Comparison of ENCODE assay signal across 13 cellular contexts in genomic region chr17:38850374-38850773, GRCh38. TPM values are rescaled to one million over a fixed set of nuclear protein-coding genes. Genes with fewer than 3 reads are reported as not detected.
A peak's percentile ranks its signal among the peaks of the same experiment; 100 is the strongest.
DNase-seq lines count a peak whose midpoint lies in the region; ATAC-seq, FAIRE-seq and TF ChIP-seq lines count a peak whose summit lies in the region.
"Had no signal": no experiment of that assay in that cellular context is flagged by ENCODE, and none has a peak within 500 bp of the region (broad histone marks: within the 10 kb centered on the region; RNA-seq: fewer than 3 reads in every experiment).

No MANE protein-coding gene starts in this region.

- H3K4me1 ChIP-seq in HepG2 (ENCODE audit: insufficient read depth, low read length) (peaks cover 48% of the 10 kb centered on the region), right lobe of liver (peaks cover 0 to 22% (median 3%) of the 10 kb centered on the region in 4 donors), hepatocyte (ENCODE audit: insufficient read depth) (peaks cover 15% of the 10 kb centered on the region)

- no peak for DNase-seq in HepG2 (ENCODE audit: low spot score)
- DNase-seq in right lobe of liver, result no peak
- no peak for DNase-seq in WTC11 (ENCODE audit: low spot score)
- DNase-seq in hepatocyte (ENCODE audit: low spot score), result no peak
- no peak for DNase-seq in stimulated activated naive CD8-positive, alpha-beta T cell treated with anti-CD3 and anti-CD28 coated beads, Interleukin-15, amount 100 ng/mL, for 72 hours
- no peak for DNase-seq in activated CD4-positive, CD25-positive, alpha-beta regulatory T cell (lab: John Stamatoyannopoulos, UW)
- DNase-seq in NCI-H69 (lab: John Stamatoyannopoulos, UW), result no peak
- DNase-seq in left lobe of liver (ENCODE audit: low spot score), result no peak
- DNase-seq: colonic mucosa, heart right ventricle, SW 1271 had no signal

- no peak for ATAC-seq in HepG2
- no peak for ATAC-seq in right lobe of liver
- no peak for ATAC-seq in WTC11
- ATAC-seq in stimulated activated naive CD8-positive, alpha-beta T cell treated with anti-CD3 and anti-CD28 coated beads, Interleukin-15, amount 100 ng/mL, for 72 hours, result no peak
- no peak for ATAC-seq in left lobe of liver
- ATAC-seq: heart right ventricle had no signal

- H3K9ac ChIP-seq in HepG2 (ENCODE audit: insufficient read depth, low read depth, low read length), result peak overlapping the region; percentile 15; the same call in 1 of the 2 replicates

- CTCF ChIA-PET in HepG2 (lab: Yijun Ruan, JAX; ENCODE audit: low intra/inter-chr PET ratio, low total read pairs) (no interaction called here), WTC11 (lab: Charles Lee) (no interaction called here)

- H3K4me3 ChIP-seq in HepG2 (replicated peaks in 1 of 3; ENCODE audit: insufficient read depth in 1 of 3, low read depth in 2 of 3, low read length in 3 of 3) (no peak overlapping the region), right lobe of liver (no peak overlapping the region), hepatocyte (no peak overlapping the region)
- H3K4me3 ChIP-seq: colonic mucosa, thoracic aorta had no signal

- H3K9me3 ChIP-seq in HepG2 (ENCODE audit: low read length), result no peaks in the 10 kb centered on the region
- no peaks in the 10 kb centered on the region for H3K9me3 ChIP-seq in right lobe of liver
- no peaks in the 10 kb centered on the region for H3K9me3 ChIP-seq in hepatocyte (ENCODE audit: low read depth)
- H3K9me3 ChIP-seq: colonic mucosa, heart right ventricle, thoracic aorta had no signal

- POLR2A ChIA-PET in HepG2 (lab: Yijun Ruan, JAX) (interaction anchor here (0.6 to 4.5 kb wide), 2 partner anchors 25 to 104 kb away, joined by 3 to 50 read pairs; partner anchors contain the start of gene CWC25), WTC11 (lab: Charles Lee) (interaction anchor here (1.8 kb wide), 1 partner anchor 72 kb away, joined by 4 read pairs; no protein-coding TSS in a partner anchor)

- intact Hi-C loops in HepG2 (cut with micrococcal nuclease; ENCODE audit: unreplicated experiment), result no loop called here
- intact Hi-C loops in right lobe of liver (cut with DNase I), result no loop called here

- no peaks in the 10 kb centered on the region for H3K9me2 ChIP-seq in hepatocyte (replicated peaks; ENCODE audit: insufficient read depth)

- H2AFZ ChIP-seq in HepG2 (ENCODE audit: low read length) (no peak overlapping the region), hepatocyte (no peak overlapping the region)

- H3K36me3 ChIP-seq in HepG2 (replicated peaks in 1 of 2; ENCODE audit: control insufficient read depth in 1 of 2, insufficient read depth in 2 of 2, low read length in 2 of 2) (peaks cover 18 to 45% of the 10 kb centered on the region in 2 experiments), right lobe of liver (peaks cover 0 to 53% (median 27%) of the 10 kb centered on the region in 4 donors), hepatocyte (replicated peaks; ENCODE audit: insufficient read depth, low read depth) (no peaks in the 10 kb centered on the region)

- peak overlapping the region; percentile 99 for H3K4me3 Mint-ChIP-seq in WTC11
- peak overlapping the region; percentile 93 to 99 for H3K4me3 Mint-ChIP-seq in stimulated activated naive CD8-positive, alpha-beta T cell treated with anti-CD3 and anti-CD28 coated beads, Interleukin-15, amount 100 ng/mL, for 72 hours
- H3K4me3 Mint-ChIP-seq: CD14-positive monocyte had no signal

- in situ Hi-C loops in HepG2 (cut with HindIII; ENCODE audit: extremely low pct_ligation_motif_present, low pct_unique_long_range_greater_than_20kb), result no loop called here

- H3K27ac ChIP-seq in HepG2 (ENCODE audit: extremely low read length, insufficient read depth, low read length) (no peak overlapping the region), right lobe of liver (no peak overlapping the region), hepatocyte (no peak overlapping the region)
- H3K27ac ChIP-seq: colonic mucosa, thoracic aorta had no signal

- TF ChIP-seq POLR2A in HepG2 (IDR thresholded peaks at IDR 0.05; ENCODE audit: insufficient read depth in 1 of 2, low read depth in 2 of 2, low read length in 2 of 2), result peak in 1 of 2 experiments; percentile 49; a peak in 2 of 4 replicates
- TF ChIP-seq POLR2A in right lobe of liver (IDR thresholded peaks at IDR 0.05), result no peak

- H4K20me1 ChIP-seq in HepG2 (ENCODE audit: insufficient read depth, low read length) (peaks cover 54% of the 10 kb centered on the region), hepatocyte (ENCODE audit: insufficient read depth, poor library complexity, severe bottlenecking) (peaks cover 27% of the 10 kb centered on the region)

- BruUV-seq in HepG2 (replicated peaks; lab: Mats Ljungman, UMichigan), result no TSS peak

- no peak for TF ChIP-seq CTCF in HepG2 (CRISPR knock-in tag; IDR thresholded peaks at IDR 0.05)
- TF ChIP-seq CTCF in right lobe of liver (IDR thresholded peaks at IDR 0.05), result no peak
- no peak for TF ChIP-seq CTCF in WTC11 (IDR thresholded peaks at IDR 0.05)
- no peak for TF ChIP-seq CTCF in hepatocyte (IDR thresholded peaks at IDR 0.05; ENCODE audit: poor library complexity)

- H3K9me3 Mint-ChIP-seq in WTC11, result no peaks in the 10 kb centered on the region
- H3K9me3 Mint-ChIP-seq in stimulated activated naive CD8-positive, alpha-beta T cell treated with anti-CD3 and anti-CD28 coated beads, Interleukin-15, amount 100 ng/mL, for 72 hours, result no peaks in the 10 kb centered on the region

- peaks cover 32% of the 10 kb centered on the region for H3K4me1 Mint-ChIP-seq in WTC11
- H3K4me1 Mint-ChIP-seq in stimulated activated naive CD8-positive, alpha-beta T cell treated with anti-CD3 and anti-CD28 coated beads, Interleukin-15, amount 100 ng/mL, for 72 hours, result peaks cover 50% of the 10 kb centered on the region

- peaks cover 60% of the 10 kb centered on the region for H3K36me3 Mint-ChIP-seq in WTC11

- H3K27me3 ChIP-seq in HepG2 (ENCODE audit: control insufficient read depth in 1 of 2, insufficient read depth in 2 of 2, low read length in 2 of 2) (no peaks in the 10 kb centered on the region; a peak in 1 of 5 replicates), right lobe of liver (no peaks in the 10 kb centered on the region), hepatocyte (no peaks in the 10 kb centered on the region)
- H3K27me3 ChIP-seq: colonic mucosa, heart right ventricle had no signal

- H3K4me2 ChIP-seq in HepG2 (ENCODE audit: low read depth, low read length) (peak overlapping the region; percentile 98), hepatocyte (peak overlapping the region; percentile 95)

- no peaks in the 10 kb centered on the region; the same call in 1 of the 2 replicates for H3K27me3 Mint-ChIP-seq in WTC11 (ENCODE audit: low read depth)
- H3K27me3 Mint-ChIP-seq in stimulated activated naive CD8-positive, alpha-beta T cell treated with anti-CD3 and anti-CD28 coated beads, Interleukin-15, amount 100 ng/mL, for 72 hours, result no peaks in the 10 kb centered on the region

- TF ChIP-seq EP300 in HepG2 (IDR thresholded peaks at IDR 0.05; ENCODE audit: low read depth in 2 of 2, low read length in 2 of 2), result no peak
- TF ChIP-seq EP300 in HepG2 (CRISPR knock-in tag; IDR thresholded peaks at IDR 0.05; ENCODE audit: borderline replicate concordance), result no peak

- WGBS in HepG2 (ENCODE audit: low lambda C conversion rate), result 85% methylated on average over 7 of the region's 7 CpGs
- 74% methylated on average over 7 of the region's 7 CpGs for WGBS in right lobe of liver (ENCODE audit: insufficient coverage, low coverage, low lambda C conversion rate, missing lambda C conversion rate)
- 90% methylated on average over 7 of the region's 7 CpGs for WGBS in hepatocyte (ENCODE audit: low lambda C conversion rate, missing lambda C conversion rate)

- peak overlapping the region; percentile 83 for H3K27ac Mint-ChIP-seq in WTC11
- peak overlapping the region; percentile 33 to 48 for H3K27ac Mint-ChIP-seq in stimulated activated naive CD8-positive, alpha-beta T cell treated with anti-CD3 and anti-CD28 coated beads, Interleukin-15, amount 100 ng/mL, for 72 hours

- TF ChIP-seq RAD21 in HepG2 (CRISPR knock-in tag; IDR thresholded peaks at IDR 0.05), result no peak

- peaks cover 34% of the 10 kb centered on the region for H3K79me2 ChIP-seq in HepG2 (ENCODE audit: insufficient read depth, low read length)
- peaks cover 39% of the 10 kb centered on the region for H3K79me2 ChIP-seq in hepatocyte

- FAIRE-seq in HepG2 (lab: Jason Lieb, UNC), result no peak

RNA-seq across cellular contexts. Expression of gene RPL23, which starts 3.1 kb away (rescaled TPM):
- total RNA-seq in HepG2 (2016; rRNA removed; fragmentation: Illumina TruSeq; extraction: Trizol) (2,790 and 3,298 TPM in 2 replicates), right lobe of liver (100 to 1,000 TPM; 389 to 609 (median 436) TPM), WTC11 (2021) (1,832 to 2,028 TPM (median 1,945 TPM) in 3 replicates), hepatocyte (1,384 and 1,482 TPM in 2 replicates), left lobe of liver (371 TPM)
- total RNA-seq in HepG2 (2016; cell fraction: cytosol; rRNA removed; fragmentation: Illumina TruSeq; extraction: Trizol; ENCODE audit: low read depth), result 4,051 and 4,588 TPM in 2 replicates
- total RNA-seq in HepG2 (2016; cell fraction: insoluble cytoplasmic fraction; rRNA removed; fragmentation: Illumina TruSeq; extraction: Trizol), result 2,655 and 3,446 TPM in 2 replicates
- total RNA-seq in HepG2 (2016; cell fraction: membrane; rRNA removed; fragmentation: Illumina TruSeq; extraction: Trizol), result 6,899 and 6,901 TPM in 2 replicates
- total RNA-seq in HepG2 (2016; cell fraction: nucleus; rRNA removed; fragmentation: Illumina TruSeq; extraction: Trizol), result 995 and 1,125 TPM in 2 replicates
- polyA plus RNA-seq in HepG2 (2011; rRNA removed) (4,288 and 4,860 TPM in 2 replicates), hepatocyte (479 and 491 TPM in 2 replicates)
- 4,164 and 5,084 TPM in 2 replicates for polyA plus RNA-seq in HepG2 (2011; cell fraction: cytosol; rRNA removed)
- polyA plus RNA-seq in HepG2 (2011; cell fraction: nucleus; rRNA removed), result 680 and 915 TPM in 2 replicates
- 4,457 and 5,527 TPM in 2 replicates for polyA plus RNA-seq in HepG2 (2012)
- polyA plus RNA-seq in HepG2 (2016; cell fraction: cytosol; fragmentation: Illumina TruSeq; extraction: Trizol; ENCODE audit: low read depth), result 5,325 and 6,272 TPM in 2 replicates
- polyA plus RNA-seq in HepG2 (2016; cell fraction: insoluble cytoplasmic fraction; fragmentation: Illumina TruSeq; extraction: Trizol; ENCODE audit: low read depth), result 3,877 and 3,973 TPM in 2 replicates
- 7,669 and 7,726 TPM in 2 replicates for polyA plus RNA-seq in HepG2 (2016; cell fraction: membrane; fragmentation: Illumina TruSeq; extraction: Trizol; ENCODE audit: low read depth)
- polyA plus RNA-seq in HepG2 (2016; cell fraction: nucleus; fragmentation: Illumina TruSeq; extraction: Trizol; ENCODE audit: insufficient read depth, low read depth), result 2,046 and 2,062 TPM in 2 replicates
- 223 and 322 TPM in 2 replicates for polyA minus RNA-seq in HepG2 (2011; rRNA and poly(A)+ RNA removed; ENCODE audit: low replicate concordance)
- 1,056 and 1,226 TPM in 2 replicates for polyA minus RNA-seq in HepG2 (2011; cell fraction: cytosol; rRNA and poly(A)+ RNA removed)
- polyA minus RNA-seq in HepG2 (2011; cell fraction: nucleus; rRNA and poly(A)+ RNA removed), result 292 and 362 TPM in 2 replicates

RNA-seq across cellular contexts. Expression of gene LASP1, which starts 19.5 kb away (rescaled TPM):
- 97.0 and 110 TPM in 2 replicates for total RNA-seq in HepG2 (2016; rRNA removed; fragmentation: Illumina TruSeq; extraction: Trizol)
- 9.8 and 10.1 TPM in 2 replicates for total RNA-seq in HepG2 (2016; cell fraction: cytosol; rRNA removed; fragmentation: Illumina TruSeq; extraction: Trizol; ENCODE audit: low read depth)
- 92.3 and 97.2 TPM in 2 replicates for total RNA-seq in HepG2 (2016; cell fraction: insoluble cytoplasmic fraction; rRNA removed; fragmentation: Illumina TruSeq; extraction: Trizol)
- 38.1 and 38.7 TPM in 2 replicates for total RNA-seq in HepG2 (2016; cell fraction: membrane; rRNA removed; fragmentation: Illumina TruSeq; extraction: Trizol)
- 62.5 and 68.5 TPM in 2 replicates for total RNA-seq in HepG2 (2016; cell fraction: nucleus; rRNA removed; fragmentation: Illumina TruSeq; extraction: Trizol)
- polyA plus RNA-seq in HepG2 (2011; rRNA removed), result 70.1 and 80.4 TPM in 2 replicates
- 81.9 and 127 TPM in 2 replicates for polyA plus RNA-seq in HepG2 (2011; cell fraction: cytosol; rRNA removed)
- 107 and 129 TPM in 2 replicates for polyA plus RNA-seq in HepG2 (2011; cell fraction: nucleus; rRNA removed)
- polyA plus RNA-seq in HepG2 (2012), result 82.2 and 85.9 TPM in 2 replicates
- polyA plus RNA-seq in HepG2 (2016; cell fraction: cytosol; fragmentation: Illumina TruSeq; extraction: Trizol; ENCODE audit: low read depth), result 7.2 and 8.1 TPM in 2 replicates
- 138 and 161 TPM in 2 replicates for polyA plus RNA-seq in HepG2 (2016; cell fraction: insoluble cytoplasmic fraction; fragmentation: Illumina TruSeq; extraction: Trizol; ENCODE audit: low read depth)
- polyA plus RNA-seq in HepG2 (2016; cell fraction: membrane; fragmentation: Illumina TruSeq; extraction: Trizol; ENCODE audit: low read depth), result 25.1 and 28.1 TPM in 2 replicates
- 109 and 113 TPM in 2 replicates for polyA plus RNA-seq in HepG2 (2016; cell fraction: nucleus; fragmentation: Illumina TruSeq; extraction: Trizol; ENCODE audit: insufficient read depth, low read depth)
- 136 and 189 TPM in 2 replicates for polyA minus RNA-seq in HepG2 (2011; rRNA and poly(A)+ RNA removed; ENCODE audit: low replicate concordance)
- 107 and 130 TPM in 2 replicates for polyA minus RNA-seq in HepG2 (2011; cell fraction: cytosol; rRNA and poly(A)+ RNA removed)
- 49.2 and 50.4 TPM in 2 replicates for polyA minus RNA-seq in HepG2 (2011; cell fraction: nucleus; rRNA and poly(A)+ RNA removed)
- 100 to 1,000 TPM in 2 of 6 experiments, 10 to 100 TPM in 4; 52.2 to 124 (median 84.8) TPM for total RNA-seq in right lobe of liver
- 126 to 139 TPM (median 128 TPM) in 3 replicates for total RNA-seq in WTC11 (2021)
- total RNA-seq in hepatocyte, result 214 and 238 TPM in 2 replicates
- polyA plus RNA-seq in hepatocyte, result 131 and 141 TPM in 2 replicates
- total RNA-seq in left lobe of liver, result 58.5 TPM

RNA-seq across cellular contexts. Expression of gene CWC25, which starts 25.3 kb away (rescaled TPM):
- total RNA-seq in HepG2 (2016; rRNA removed; fragmentation: Illumina TruSeq; extraction: Trizol), result 12.7 and 15.6 TPM in 2 replicates
- total RNA-seq in HepG2 (2016; cell fraction: cytosol; rRNA removed; fragmentation: Illumina TruSeq; extraction: Trizol; ENCODE audit: low read depth), result 3.7 and 5.9 TPM in 2 replicates
- total RNA-seq in HepG2 (2016; cell fraction: insoluble cytoplasmic fraction; rRNA removed; fragmentation: Illumina TruSeq; extraction: Trizol), result 12.1 and 16.1 TPM in 2 replicates
- total RNA-seq in HepG2 (2016; cell fraction: membrane; rRNA removed; fragmentation: Illumina TruSeq; extraction: Trizol), result 4.9 and 5.9 TPM in 2 replicates
- 16.2 and 16.8 TPM in 2 replicates for total RNA-seq in HepG2 (2016; cell fraction: nucleus; rRNA removed; fragmentation: Illumina TruSeq; extraction: Trizol)
- polyA plus RNA-seq in HepG2 (2011; rRNA removed), result 20.6 and 22.7 TPM in 2 replicates
- polyA plus RNA-seq in HepG2 (2011; cell fraction: cytosol; rRNA removed), result 8.0 and 10.1 TPM in 2 replicates
- 75.8 and 78.0 TPM in 2 replicates for polyA plus RNA-seq in HepG2 (2011; cell fraction: nucleus; rRNA removed)
- 13.3 and 15.9 TPM in 2 replicates for polyA plus RNA-seq in HepG2 (2012)
- 1.3 and 1.4 TPM in 2 replicates for polyA plus RNA-seq in HepG2 (2016; cell fraction: cytosol; fragmentation: Illumina TruSeq; extraction: Trizol; ENCODE audit: low read depth)
- 13.2 and 13.4 TPM in 2 replicates for polyA plus RNA-seq in HepG2 (2016; cell fraction: insoluble cytoplasmic fraction; fragmentation: Illumina TruSeq; extraction: Trizol; ENCODE audit: low read depth)
- 2.8 and 3.3 TPM in 2 replicates for polyA plus RNA-seq in HepG2 (2016; cell fraction: membrane; fragmentation: Illumina TruSeq; extraction: Trizol; ENCODE audit: low read depth)
- polyA plus RNA-seq in HepG2 (2016; cell fraction: nucleus; fragmentation: Illumina TruSeq; extraction: Trizol; ENCODE audit: insufficient read depth, low read depth), result 51.8 and 58.8 TPM in 2 replicates
- 7.6 and 11.6 TPM in 2 replicates for polyA minus RNA-seq in HepG2 (2011; rRNA and poly(A)+ RNA removed; ENCODE audit: low replicate concordance)
- polyA minus RNA-seq in HepG2 (2011; cell fraction: cytosol; rRNA and poly(A)+ RNA removed), result 3.6 and 4.1 TPM in 2 replicates
- 18.3 TPM in 2 replicates for polyA minus RNA-seq in HepG2 (2011; cell fraction: nucleus; rRNA and poly(A)+ RNA removed)
- total RNA-seq in right lobe of liver, result 10 to 100 TPM in 2 of 6 experiments, 1 to 10 TPM in 4; 6.8 to 13.1 (median 9.2) TPM
- total RNA-seq in WTC11 (2021), result 16.1 to 17.3 TPM (median 17.1 TPM) in 3 replicates
- 10.0 and 11.0 TPM in 2 replicates for total RNA-seq in hepatocyte
- polyA plus RNA-seq in hepatocyte, result 16.5 and 18.5 TPM in 2 replicates
- 11.2 TPM for total RNA-seq in left lobe of liver

RNA-seq across cellular contexts. Expression of gene PIP4K2B, which starts 51.0 kb away (rescaled TPM):
- 54.0 and 63.6 TPM in 2 replicates for total RNA-seq in HepG2 (2016; rRNA removed; fragmentation: Illumina TruSeq; extraction: Trizol)
- total RNA-seq in HepG2 (2016; cell fraction: cytosol; rRNA removed; fragmentation: Illumina TruSeq; extraction: Trizol; ENCODE audit: low read depth), result 24.2 and 25.6 TPM in 2 replicates
- 50.9 and 54.9 TPM in 2 replicates for total RNA-seq in HepG2 (2016; cell fraction: insoluble cytoplasmic fraction; rRNA removed; fragmentation: Illumina TruSeq; extraction: Trizol)
- 49.8 and 54.0 TPM in 2 replicates for total RNA-seq in HepG2 (2016; cell fraction: membrane; rRNA removed; fragmentation: Illumina TruSeq; extraction: Trizol)
- total RNA-seq in HepG2 (2016; cell fraction: nucleus; rRNA removed; fragmentation: Illumina TruSeq; extraction: Trizol), result 32.5 and 37.2 TPM in 2 replicates
- polyA plus RNA-seq in HepG2 (2011; rRNA removed), result 20.4 and 24.5 TPM in 2 replicates
- 18.5 and 20.4 TPM in 2 replicates for polyA plus RNA-seq in HepG2 (2011; cell fraction: cytosol; rRNA removed)
- polyA plus RNA-seq in HepG2 (2011; cell fraction: nucleus; rRNA removed), result 45.9 and 55.3 TPM in 2 replicates
- 22.2 and 27.9 TPM in 2 replicates for polyA plus RNA-seq in HepG2 (2012)
- polyA plus RNA-seq in HepG2 (2016; cell fraction: cytosol; fragmentation: Illumina TruSeq; extraction: Trizol; ENCODE audit: low read depth), result 12.9 and 15.0 TPM in 2 replicates
- 41.7 and 46.6 TPM in 2 replicates for polyA plus RNA-seq in HepG2 (2016; cell fraction: insoluble cytoplasmic fraction; fragmentation: Illumina TruSeq; extraction: Trizol; ENCODE audit: low read depth)
- polyA plus RNA-seq in HepG2 (2016; cell fraction: membrane; fragmentation: Illumina TruSeq; extraction: Trizol; ENCODE audit: low read depth), result 27.7 and 30.2 TPM in 2 replicates
- 62.7 and 68.7 TPM in 2 replicates for polyA plus RNA-seq in HepG2 (2016; cell fraction: nucleus; fragmentation: Illumina TruSeq; extraction: Trizol; ENCODE audit: insufficient read depth, low read depth)
- 76.9 and 79.2 TPM in 2 replicates for polyA minus RNA-seq in HepG2 (2011; rRNA and poly(A)+ RNA removed; ENCODE audit: low replicate concordance)
- polyA minus RNA-seq in HepG2 (2011; cell fraction: cytosol; rRNA and poly(A)+ RNA removed), result 17.3 and 17.5 TPM in 2 replicates
- 12.9 and 14.0 TPM in 2 replicates for polyA minus RNA-seq in HepG2 (2011; cell fraction: nucleus; rRNA and poly(A)+ RNA removed)
- total RNA-seq in right lobe of liver, result 10 to 100 TPM; 11.5 to 19.5 (median 15.4) TPM
- 54.0 to 61.9 TPM (median 57.3 TPM) in 3 replicates for total RNA-seq in WTC11 (2021)
- total RNA-seq in hepatocyte, result 39.3 and 46.8 TPM in 2 replicates
- polyA plus RNA-seq in hepatocyte, result 8.2 and 11.1 TPM in 2 replicates
- 19.8 TPM for total RNA-seq in left lobe of liver
